ENCODE assay signal across 22 cellular contexts in the genomic region with DNA sequence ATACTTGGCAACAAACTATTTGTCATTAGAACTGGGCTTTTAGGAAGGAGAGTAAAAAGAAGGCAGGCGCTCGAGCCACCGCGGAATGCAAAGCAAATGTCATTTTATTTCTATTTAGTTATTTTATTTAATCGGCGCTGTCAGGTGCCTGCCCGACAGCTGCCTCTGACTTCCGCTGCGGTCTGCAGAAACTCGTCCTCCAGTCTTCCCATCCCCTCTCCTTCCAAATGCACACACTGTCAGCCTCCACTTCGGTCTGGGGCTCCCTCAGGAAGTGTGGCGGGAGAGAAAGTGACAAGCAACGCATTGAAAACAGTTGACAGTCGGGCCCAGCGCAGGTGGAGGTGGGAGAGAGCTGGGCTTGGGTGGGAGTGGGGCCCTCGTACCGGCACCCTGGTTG. TPM values are rescaled to one million over a fixed set of nuclear protein-coding genes. Genes with fewer than 3 reads are reported as not detected.
"Had no signal": no experiment of that assay in that cellular context is flagged by ENCODE, and none has a peak within 500 bp of the region (broad histone marks: within the 10 kb centered on the region; RNA-seq: fewer than 3 reads in every experiment).

No MANE protein-coding gene starts in this region.

- H3K27ac ChIP-seq: epithelial cell of prostate, esophagus muscularis mucosa, gastrocnemius medialis, neutrophil, spleen, tibial artery, upper lobe of left lung, vagina had no signal

- H3K4me1 ChIP-seq: esophagus muscularis mucosa, gastrocnemius medialis, spleen, tibial artery, upper lobe of left lung, vagina had no signal

- H3K27me3 ChIP-seq: esophagus muscularis mucosa, gastrocnemius medialis, tibial artery, upper lobe of left lung, vagina had no signal

- DNase-seq: effector memory CD8-positive, alpha-beta T cell; gastrocnemius medialis; kidney; left cardiac atrium; left ventricle myocardium superior; mesenchymal stem cell; midbrain; posterior cingulate gyrus; spleen; stimulated activated CD4-positive, alpha-beta T cell treated with anti-CD3 and anti-CD28 coated beads, Interleukin-15, amount 100 ng/mL, for 24 hours; stimulated activated CD4-positive, alpha-beta T cell treated with anti-CD3 and anti-CD28 coated beads, Interleukin-1b, Interleukin-23, amount 100 ng/mL, for 48 hours; stimulated activated CD4-positive, alpha-beta T cell treated with anti-CD3 and anti-CD28 coated beads, Interleukin-4, amount 100 ng/mL, for 24 hours; tibial artery; upper lobe of left lung had no signal

- FAIRE-seq: kidney had no signal

- ATAC-seq: effector memory CD8-positive, alpha-beta T cell; gastrocnemius medialis; left cardiac atrium; left ventricle myocardium superior; natural killer cell treated with Interleukin-12 subunit alpha and Interleukin-12 subunit beta and Interleukin-15 and Interleukin-18, amount 100 ng/mL, for 72 hours; sciatic nerve; stimulated activated memory B cell treated with anti-CD40 and anti-IgM and Interleukin-4, amounts not matched to agents 10 μg/mL and 1 μg/mL and 100 μg/mL, for 72 hours had no signal

- H3K36me3 ChIP-seq: gastrocnemius medialis, neutrophil, vagina had no signal

- H3K9me3 ChIP-seq: esophagus muscularis mucosa, gastrocnemius medialis, neutrophil, spleen, tibial artery, upper lobe of left lung, vagina had no signal

- H3K4me3 ChIP-seq: esophagus muscularis mucosa, gastrocnemius medialis, lung, spleen, tibial artery, upper lobe of left lung, vagina had no signal

RNA-seq across cellular contexts. Expression of gene ASS1, which starts 29.4 kb away (rescaled TPM):
- total RNA-seq: natural killer cell treated with Interleukin-12 subunit alpha and Interleukin-12 subunit beta and Interleukin-15 and Interleukin-18, amount 100 ng/mL, for 72 hours had no signal
